ENCODE assay signal across 8 cellular contexts in genomic region chr19:15331419-15332310, GRCh38. TPM values are rescaled to one million over a fixed set of nuclear protein-coding genes. Genes with fewer than 3 reads are reported as not detected.
DNase-seq lines count a peak whose midpoint lies in the region; ATAC-seq and TF ChIP-seq lines count a peak whose summit lies in the region.

No MANE protein-coding gene starts in this region.

- ATAC-seq in GM21528 (IDR thresholded peaks at IDR 0.05; ENCODE audit: low FRiP score, unreplicated experiment): peak; percentile 37
- peak; percentile 64 for ATAC-seq in central memory CD8-positive, alpha-beta T cell (replicated peaks; ENCODE audit: extremely low read depth, poor library complexity, severe bottlenecking)
- peak; percentile 25 for ATAC-seq in left lung
- ATAC-seq in GM21526 (IDR thresholded peaks at IDR 0.05; ENCODE audit: low FRiP score, unreplicated experiment): no peak

- peaks cover 32 to 64% of the 10 kb centered on the region in 2 donors for H3K4me1 ChIP-seq in left lung

- TF ChIP-seq CTCF in left lung (IDR thresholded peaks at IDR 0.05): no peak

- H3K9me3 ChIP-seq in left lung: no peaks in the 10 kb centered on the region

- H3K4me3 Mint-ChIP-seq in central memory CD8-positive, alpha-beta T cell: peak overlapping the region; percentile 94

- H3K27me3 Mint-ChIP-seq in central memory CD8-positive, alpha-beta T cell: no peaks in the 10 kb centered on the region

- intact Hi-C loops in left lung (cut with DNase I): loop anchor here in 1 of 2 donors (10.0 kb wide), 1 partner anchor 67 kb away; no protein-coding TSS in a partner anchor

- H3K27ac Mint-ChIP-seq in central memory CD8-positive, alpha-beta T cell (ENCODE audit: low read depth): peak overlapping the region; percentile 94

- DNase-seq in COLO668 (lab: John Stamatoyannopoulos, UW; ENCODE audit: unreplicated experiment) (peak; percentile 60), LoVo (ENCODE audit: low spot score) (peak; percentile 61), left lung (peak; percentile 67 to 90)
- peak; percentile 26 for DNase-seq in activated CD4-positive, CD25-positive, alpha-beta regulatory T cell treated with anti-CD3 and anti-CD28 coated beads, Interleukin-2, amount 50 U/mL, for 16 hours (ENCODE audit: low read depth, low spot score)
- peak; percentile 36 to 39 for DNase-seq in central memory CD8-positive, alpha-beta T cell (ENCODE audit: low spot score in 2 of 2)
- peak; percentile 69 for DNase-seq in stimulated activated CD4-positive, alpha-beta T cell treated with anti-CD3 and anti-CD28 coated beads, Interleukin-4, amount 100 ng/mL, for 1 hour

- H3K27me3 ChIP-seq in left lung: no peaks in the 10 kb centered on the region

- peaks cover 25% of the 10 kb centered on the region for H3K36me3 Mint-ChIP-seq in central memory CD8-positive, alpha-beta T cell (ENCODE audit: insufficient read depth)

- peak overlapping the region; percentile 87 to 91 for H3K27ac ChIP-seq in left lung

- H3K4me1 Mint-ChIP-seq in central memory CD8-positive, alpha-beta T cell: peaks cover 49% of the 10 kb centered on the region

- H3K36me3 ChIP-seq in left lung: no peaks in the 10 kb centered on the region

- peak overlapping the region; percentile 96 to 97 for H3K4me3 ChIP-seq in left lung

- H3K9me3 Mint-ChIP-seq in central memory CD8-positive, alpha-beta T cell: no peaks in the 10 kb centered on the region

RNA-seq across cellular contexts. Expression of gene BRD4, which starts 0.7 kb away (rescaled TPM):
- total RNA-seq in left lung: 10 to 100 TPM; 79.1 to 89.6 TPM

RNA-seq across cellular contexts. Expression of gene AKAP8, which starts 47.9 kb away (rescaled TPM):
- 10 to 100 TPM; 19.5 to 36.8 TPM for total RNA-seq in left lung

Comparison
In these comparisons a context has a peak if more than half of its experiments do, and no peak if none do; other contexts are left out.
1. DNase-seq: peak in every context shown above with its lines; median percentile 78 in left lung; 69 in stimulated activated CD4-positive, alpha-beta T cell treated with anti-CD3 and anti-CD28 coated beads, Interleukin-4, amount 100 ng/mL, for 1 hour; 61 in LoVo; 60 in COLO668; 38 in central memory CD8-positive, alpha-beta T cell; 26 in activated CD4-positive, CD25-positive, alpha-beta regulatory T cell treated with anti-CD3 and anti-CD28 coated beads, Interleukin-2, amount 50 U/mL, for 16 hours.